In genomic region chr3:157127831-157128767, GRCh38 we compare ENCODE assay signal across 7 cellular contexts. TPM values are rescaled to one million over a fixed set of nuclear protein-coding genes. Genes with fewer than 3 reads are reported as not detected.
DNase-seq lines count a peak whose midpoint lies in the region; ATAC-seq and TF ChIP-seq lines count a peak whose summit lies in the region.

No MANE protein-coding gene starts in this region.

- H3K36me3 ChIP-seq in thoracic aorta: no peaks in the 10 kb centered on the region

- peak overlapping the region; percentile 26 to 71 for H3K27ac ChIP-seq in thoracic aorta

- H3K36me3 Mint-ChIP-seq in neural crest cell (ENCODE audit: low read depth): no peaks in the 10 kb centered on the region

- H3K4me3 ChIP-seq in thoracic aorta: no peak overlapping the region

- H3K27me3 Mint-ChIP-seq in neural crest cell (ENCODE audit: low read depth): no peaks in the 10 kb centered on the region

- H3K27me3 ChIP-seq in thoracic aorta (replicated peaks; ENCODE audit: insufficient read depth): no peaks in the 10 kb centered on the region

- H3K9me3 ChIP-seq in thoracic aorta: no peaks in the 10 kb centered on the region

- peak overlapping the region; percentile 63 for H3K27ac Mint-ChIP-seq in neural crest cell (ENCODE audit: unreplicated experiment)

- DNase-seq in LHCN-M2 (ENCODE audit: low read depth): peak; percentile 99
- peak; percentile 31 to 56 for DNase-seq in activated CD4-positive, alpha-beta T cell treated with anti-CD3 and anti-CD28 coated beads, Interleukin-2, amount 50 U/mL, for 24 hours (ENCODE audit: low read depth in 1 of 2, low spot score in 1 of 2)
- DNase-seq in effector CD8-positive, alpha-beta T cell (lab: John Stamatoyannopoulos, UW): peak; percentile 43
- DNase-seq in neural crest cell (ENCODE audit: low read depth, low spot score): no peak
- peak; percentile 41 for DNase-seq in thoracic aorta (ENCODE audit: low spot score)
- DNase-seq in GM19240 (ENCODE audit: insufficient read length, low spot score): no peak

- H3K4me1 ChIP-seq in thoracic aorta (ENCODE audit: control insufficient read depth in 1 of 2, low read depth in 2 of 2): peaks cover 9 to 47% of the 10 kb centered on the region in 2 donors

- H3K4me1 Mint-ChIP-seq in neural crest cell: peaks cover 25% of the 10 kb centered on the region

- no peak overlapping the region for H3K4me3 Mint-ChIP-seq in neural crest cell

- TF ChIP-seq CTCF in neural crest cell (conservative IDR thresholded peaks at IDR 0.05): no peak
- TF ChIP-seq CTCF in thoracic aorta (IDR thresholded peaks at IDR 0.05): no peak

- H3K9me3 Mint-ChIP-seq in neural crest cell: no peaks in the 10 kb centered on the region

- ATAC-seq in GM19328 (IDR thresholded peaks at IDR 0.05; ENCODE audit: unreplicated experiment) (peak; percentile 53), thoracic aorta (ENCODE audit: insufficient number of reproducible peaks, low FRiP score, low read depth) (peak; percentile 52)

RNA-seq across cellular contexts. Expression of gene CCNL1, which starts 31.8 kb away (rescaled TPM):
- 82.8 and 103 TPM in 2 replicates for total RNA-seq in LHCN-M2 (2014; rRNA removed)
- 14.7 TPM for polyA plus RNA-seq in LHCN-M2 (2012)
- 127 and 136 TPM in 2 replicates for total RNA-seq in neural crest cell
- 100 to 1,000 TPM; 210 to 387 TPM for total RNA-seq in thoracic aorta

Comparison
In these comparisons a context has a peak if more than half of its experiments do, and no peak if none do; other contexts are left out.
1. DNase-seq: peak in LHCN-M2 (single experiment), activated CD4-positive, alpha-beta T cell treated with anti-CD3 and anti-CD28 coated beads, Interleukin-2, amount 50 U/mL, for 24 hours (2 of 2), effector CD8-positive, alpha-beta T cell (single experiment) and thoracic aorta (single experiment); none in neural crest cell (single experiment) and GM19240 (single experiment).